Comparison of ENCODE assay signal across 22 cellular contexts in the genomic region with DNA sequence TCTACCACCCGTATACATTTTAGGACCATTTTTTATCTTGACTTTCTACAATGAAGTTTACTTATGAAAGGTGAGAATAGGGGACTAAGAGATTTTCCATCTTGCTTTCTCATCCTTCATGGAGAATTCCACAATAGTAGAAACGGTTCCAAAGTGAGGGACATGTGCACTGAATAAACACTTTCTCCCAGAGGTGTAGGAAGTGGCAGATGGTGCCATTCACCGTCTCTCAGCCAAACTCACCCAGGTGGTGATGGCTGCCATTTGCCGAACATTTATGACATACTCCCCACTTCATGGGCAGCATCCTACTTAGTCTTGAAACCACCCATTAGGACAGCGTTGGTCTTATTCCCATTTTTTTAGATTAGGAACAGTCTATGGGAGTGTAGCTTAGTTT.
"Had no signal": no experiment of that assay in that cellular context is flagged by ENCODE, and none has a peak within 500 bp of the region (broad histone marks: within the 10 kb centered on the region; RNA-seq: fewer than 3 reads in every experiment).

No MANE protein-coding gene starts in this region.

- DNase-seq: islet precursor cell; left ventricle myocardium inferior; mesendoderm; naive B cell; ovary; right lobe of liver; stimulated activated CD4-positive, alpha-beta T cell treated with anti-CD3 and anti-CD28 coated beads, Interleukin-1b, Interleukin-23, amount 100 ng/mL, for 48 hours; stimulated activated CD4-positive, alpha-beta T cell treated with anti-CD3 and anti-CD28 coated beads, Interleukin-2, amount 100 ng/mL, for 48 hours; stimulated activated CD4-positive, alpha-beta T cell treated with anti-CD3 and anti-CD28 coated beads, Interleukin-4, amount 100 ng/mL, for 4 hours; stimulated activated CD8-positive, alpha-beta memory T cell treated with anti-CD3 and anti-CD28 coated beads, Interleukin-4, amount 100 ng/mL, for 48 hours; stimulated activated naive B cell treated with anti-CD40 and anti-IgM and Interleukin-4, amounts not matched to agents 10 μg/mL and 1 μg/mL and 100 μg/mL, for 72 hours; stimulated activated naive CD8-positive, alpha-beta T cell treated with anti-CD3 and anti-CD28 coated beads, Interleukin-15, Interleukin-2, amounts not matched to agents 100 U/mL and 50 U/mL, for 24 hours; stomach; testis; tibial artery; upper lobe of right lung had no signal

- ATAC-seq: natural killer cell treated with Interleukin-12 subunit alpha and Interleukin-12 subunit beta and Interleukin-15 and Interleukin-18, amount 100 ng/mL, for 72 hours; right lobe of liver; stimulated activated naive B cell treated with anti-CD40 and anti-IgM and Interleukin-4, amounts not matched to agents 10 μg/mL and 1 μg/mL and 100 μg/mL, for 72 hours; stimulated activated naive CD8-positive, alpha-beta T cell treated with anti-CD3 and anti-CD28 coated beads, Interleukin-15, Interleukin-2, amounts not matched to agents 100 U/mL and 50 U/mL, for 24 hours; upper lobe of right lung had no signal

- H3K4me1 ChIP-seq: left ventricle myocardium inferior, right atrium auricular region, right lobe of liver, stomach, testis, tibial artery, upper lobe of right lung had no signal

- H3K36me3 Mint-ChIP-seq: mesothelial cell of epicardium; naive B cell; natural killer cell treated with Interleukin-12 subunit alpha and Interleukin-12 subunit beta and Interleukin-15 and Interleukin-18, amount 100 ng/mL, for 72 hours; stimulated activated naive B cell treated with anti-CD40 and anti-IgM and Interleukin-4, amounts not matched to agents 10 μg/mL and 1 μg/mL and 100 μg/mL, for 72 hours had no signal

- H3K4me1 Mint-ChIP-seq: naive B cell; stimulated activated naive B cell treated with anti-CD40 and anti-IgM and Interleukin-4, amounts not matched to agents 10 μg/mL and 1 μg/mL and 100 μg/mL, for 72 hours had no signal

- H3K9me3 Mint-ChIP-seq: mesothelial cell of epicardium; stimulated activated naive B cell treated with anti-CD40 and anti-IgM and Interleukin-4, amounts not matched to agents 10 μg/mL and 1 μg/mL and 100 μg/mL, for 72 hours had no signal

- H3K4me3 ChIP-seq: left ventricle myocardium inferior, lung, ovary, right atrium auricular region, right lobe of liver, smooth muscle cell, stomach, testis, tibial artery, upper lobe of right lung had no signal

- H3K36me3 ChIP-seq: left ventricle myocardium inferior, ovary, right atrium auricular region, right lobe of liver, stomach, tibial artery, upper lobe of right lung had no signal

- H3K9me3 ChIP-seq: left ventricle myocardium inferior, ovary, right atrium auricular region, right lobe of liver, stomach, testis, tibial artery, upper lobe of right lung had no signal

- H3K27ac ChIP-seq: left ventricle myocardium inferior, ovary, right atrium auricular region, right lobe of liver, stomach, testis, tibial artery, upper lobe of right lung had no signal

- H3K4me3 Mint-ChIP-seq: mesothelial cell of epicardium; naive B cell; natural killer cell treated with Interleukin-12 subunit alpha and Interleukin-12 subunit beta and Interleukin-15 and Interleukin-18, amount 100 ng/mL, for 72 hours; stimulated activated naive B cell treated with anti-CD40 and anti-IgM and Interleukin-4, amounts not matched to agents 10 μg/mL and 1 μg/mL and 100 μg/mL, for 72 hours had no signal

- H3K27ac Mint-ChIP-seq: mesothelial cell of epicardium; naive B cell; natural killer cell treated with Interleukin-12 subunit alpha and Interleukin-12 subunit beta and Interleukin-15 and Interleukin-18, amount 100 ng/mL, for 72 hours; progenitor cell of endocrine pancreas; stimulated activated naive B cell treated with anti-CD40 and anti-IgM and Interleukin-4, amounts not matched to agents 10 μg/mL and 1 μg/mL and 100 μg/mL, for 72 hours had no signal
